Comparison of ENCODE assay signal across 18 cellular contexts in genomic region chr13:98997051-98997730, GRCh38. TPM values are rescaled to one million over a fixed set of nuclear protein-coding genes. Genes with fewer than 3 reads are reported as not detected.
DNase-seq lines count a peak whose midpoint lies in the region; ATAC-seq and TF ChIP-seq lines count a peak whose summit lies in the region.
"Had no signal": no experiment of that assay in that cellular context is flagged by ENCODE, and none has a peak within 500 bp of the region (broad histone marks: within the 10 kb centered on the region; RNA-seq: fewer than 3 reads in every experiment).

No MANE protein-coding gene starts in this region.

- intact Hi-C loops in left ventricle myocardium inferior (cut with micrococcal nuclease): no loop called here
- intact Hi-C loops in heart right ventricle (cut with DNase I): no loop called here

- peaks cover 13% of the 10 kb centered on the region for H3K36me3 Mint-ChIP-seq in activated CD8-positive, alpha-beta T cell treated with anti-CD3 and anti-CD28 coated beads, Interleukin-2, amount 10 ng/mL, durations not matched to agents 7 days and 5 days (ENCODE audit: low read depth)
- H3K36me3 Mint-ChIP-seq in naive thymus-derived CD8-positive, alpha-beta T cell: peaks cover 0 to 4% (median 4%) of the 10 kb centered on the region in 3 donors

- ATAC-seq in heart right ventricle (no peak), HG03175 (IDR thresholded peaks at IDR 0.05; ENCODE audit: unreplicated experiment) (no peak), GM18868 (IDR thresholded peaks at IDR 0.05; ENCODE audit: unreplicated experiment) (no peak), GM18520 (IDR thresholded peaks at IDR 0.05; ENCODE audit: unreplicated experiment) (no peak)
- no peak for ATAC-seq in activated CD8-positive, alpha-beta T cell treated with anti-CD3 and anti-CD28 coated beads, Interleukin-2, amount 10 ng/mL, durations not matched to agents 7 days and 5 days
- ATAC-seq in naive thymus-derived CD8-positive, alpha-beta T cell: no peak

- no peaks in the 10 kb centered on the region for H3K27me3 Mint-ChIP-seq in activated CD8-positive, alpha-beta T cell treated with anti-CD3 and anti-CD28 coated beads, Interleukin-2, amount 10 ng/mL, durations not matched to agents 7 days and 5 days (ENCODE audit: low read depth)
- H3K27me3 Mint-ChIP-seq in naive thymus-derived CD8-positive, alpha-beta T cell: no peaks in the 10 kb centered on the region

- H3K4me1 ChIP-seq in left ventricle myocardium inferior (peaks cover 52% of the 10 kb centered on the region), heart right ventricle (peaks cover 6 to 53% (median 41%) of the 10 kb centered on the region in 9 donors)

- H3K27ac Mint-ChIP-seq in activated CD8-positive, alpha-beta T cell treated with anti-CD3 and anti-CD28 coated beads, Interleukin-2, amount 10 ng/mL, durations not matched to agents 7 days and 5 days: peak overlapping the region; percentile 13
- peak overlapping the region; percentile 89 to 99 (median 94) for H3K27ac Mint-ChIP-seq in naive thymus-derived CD8-positive, alpha-beta T cell

- no peak overlapping the region for H3K4me3 ChIP-seq in left ventricle myocardium inferior
- H3K4me3 ChIP-seq in heart right ventricle: no peak overlapping the region
- H3K4me3 ChIP-seq: coronary artery had no signal

- 93 to 94% methylated on average over 11 of the region's 11 CpGs for whole genome bisulfite sequencing in heart right ventricle, 2 donors

- TF ChIP-seq CTCF in left ventricle myocardium inferior (IDR thresholded peaks at IDR 0.05; ENCODE audit: borderline replicate concordance) (no peak), heart right ventricle (IDR thresholded peaks at IDR 0.05) (no peak)

- H3K9me3 ChIP-seq in left ventricle myocardium inferior (replicated peaks) (no peaks in the 10 kb centered on the region), heart right ventricle (no peaks in the 10 kb centered on the region)

- CTCF ChIA-PET in activated CD8-positive, alpha-beta T cell treated with anti-CD3 and anti-CD28 coated beads, Interleukin-2, amount 10 ng/mL, durations not matched to agents 7 days and 5 days (lab: Charles Lee): interaction anchor here (1.6 kb wide), 1 partner anchor 15 kb away, joined by 3 read pairs; no protein-coding TSS in a partner anchor

- DNase-seq in left ventricle myocardium inferior (no peak), heart right ventricle (no peak), islet precursor cell (no peak)
- no peak for DNase-seq in activated CD8-positive, alpha-beta T cell treated with anti-CD3 and anti-CD28 coated beads, Interleukin-2, amount 10 ng/mL, durations not matched to agents 7 days and 5 days
- no peak for DNase-seq in naive thymus-derived CD8-positive, alpha-beta T cell
- DNase-seq: activated CD8-positive, alpha-beta memory T cell treated with anti-CD3 and anti-CD28 coated beads for 24 hours; activated T-cell treated with anti-CD3 and anti-CD28 coated beads, Interleukin-2, amount 50 U/mL, for 48 hours; foreskin melanocyte; mesendoderm; NCI-H2029 treated with DMSO at 0.1 percent for 48 hours; NCI-H446 treated with DMSO at 0.1 percent for 48 hours; NK-92 treated with Interleukin-12 subunit alpha and Interleukin-12 subunit beta, amount 100 ng/mL, for 24 hours; substantia nigra had no signal

- H3K27ac ChIP-seq in left ventricle myocardium inferior (replicated peaks) (peak overlapping the region; percentile 85), heart right ventricle (peak overlapping the region in 3 of 10 donors; percentile 12 to 80 (median 27))
- H3K27ac ChIP-seq: coronary artery, KMS-11 had no signal

- H3K36me3 ChIP-seq in left ventricle myocardium inferior (no peaks in the 10 kb centered on the region), heart right ventricle (no peaks in the 10 kb centered on the region)

- POLR2A ChIA-PET in activated CD8-positive, alpha-beta T cell treated with anti-CD3 and anti-CD28 coated beads, Interleukin-2, amount 10 ng/mL, durations not matched to agents 7 days and 5 days (lab: Charles Lee): interaction anchor here (0.6 kb wide), 1 partner anchor 128 kb away, joined by 3 read pairs; no protein-coding TSS in a partner anchor
- POLR2A ChIA-PET in naive thymus-derived CD8-positive, alpha-beta T cell (lab: Charles Lee): interaction anchor here (1.0 to 3.5 kb wide), 2 partner anchors 49 to 90 kb away, joined by 4 to 12 read pairs; no protein-coding TSS in a partner anchor

- H3K9me3 Mint-ChIP-seq in activated CD8-positive, alpha-beta T cell treated with anti-CD3 and anti-CD28 coated beads, Interleukin-2, amount 10 ng/mL, durations not matched to agents 7 days and 5 days (ENCODE audit: insufficient read depth): no peaks in the 10 kb centered on the region
- no peaks in the 10 kb centered on the region for H3K9me3 Mint-ChIP-seq in naive thymus-derived CD8-positive, alpha-beta T cell

- no peaks in the 10 kb centered on the region for H3K27me3 ChIP-seq in left ventricle myocardium inferior (ENCODE audit: low read depth)
- H3K27me3 ChIP-seq in heart right ventricle: no peaks in the 10 kb centered on the region

- no peak overlapping the region for H3K4me3 Mint-ChIP-seq in activated CD8-positive, alpha-beta T cell treated with anti-CD3 and anti-CD28 coated beads, Interleukin-2, amount 10 ng/mL, durations not matched to agents 7 days and 5 days
- H3K4me3 Mint-ChIP-seq in naive thymus-derived CD8-positive, alpha-beta T cell: peak overlapping the region in 6 of 10 donors; percentile 8 to 36 (median 28)

- peaks cover 64% of the 10 kb centered on the region for H3K4me1 Mint-ChIP-seq in activated CD8-positive, alpha-beta T cell treated with anti-CD3 and anti-CD28 coated beads, Interleukin-2, amount 10 ng/mL, durations not matched to agents 7 days and 5 days (ENCODE audit: low read depth)
- H3K4me1 Mint-ChIP-seq in naive thymus-derived CD8-positive, alpha-beta T cell: peaks cover 48 to 98% (median 90%) of the 10 kb centered on the region in 4 donors

RNA-seq across cellular contexts. Expression of gene DOCK9, which starts 19.3 kb away (rescaled TPM):
- total RNA-seq in left ventricle myocardium inferior: 36.8 TPM
- 10 to 100 TPM; 31.6 to 73.7 (median 43.4) TPM for total RNA-seq in heart right ventricle
- polyA plus RNA-seq in heart right ventricle: 10 to 100 TPM; 32.0 to 45.3 TPM
- total RNA-seq in activated CD8-positive, alpha-beta T cell treated with anti-CD3 and anti-CD28 coated beads, Interleukin-2, amount 10 ng/mL, durations not matched to agents 7 days and 5 days: 100 to 1,000 TPM in 1 of 2 experiments, 10 to 100 TPM in 1; 92.4 to 100 TPM
- 100 to 1,000 TPM; 201 to 211 TPM for total RNA-seq in naive thymus-derived CD8-positive, alpha-beta T cell
- polyA plus RNA-seq in naive thymus-derived CD8-positive, alpha-beta T cell: 10 to 100 TPM in 2 of 3 donors, 1 to 10 TPM in 1; 6.6 to 36.8 (median 21.0) TPM
